Comparison of ENCODE assay signal across 9 cellular contexts in genomic region chr3:107988464-107989156, GRCh38.
A peak's percentile ranks its signal among the peaks of the same experiment; 100 is the strongest.
DNase-seq lines count a peak whose midpoint lies in the region; ATAC-seq and TF ChIP-seq lines count a peak whose summit lies in the region.
"Had no signal": no experiment of that assay in that cellular context is flagged by ENCODE, and none has a peak within 500 bp of the region (broad histone marks: within the 10 kb centered on the region; RNA-seq: fewer than 3 reads in every experiment).

No MANE protein-coding gene starts in this region.

- CTCF ChIA-PET in CD8-positive, alpha-beta T cell (lab: Charles Lee), result interaction anchor here (1.0 to 1.2 kb wide), 2 partner anchors 39 to 61 kb away, joined by 3 to 4 read pairs; no protein-coding TSS in a partner anchor

- no peaks in the 10 kb centered on the region for H3K36me3 ChIP-seq in CD8-positive, alpha-beta T cell (ENCODE audit: insufficient read depth, low read length)

- TF ChIP-seq CTCF in CD8-positive, alpha-beta T cell (IDR thresholded peaks at IDR 0.05), result no peak
- no peak for TF ChIP-seq CTCF in cardiac fibroblast (IDR thresholded peaks at IDR 0.05; ENCODE audit: low read depth, low read length)

- H3K4me1 ChIP-seq in CD8-positive, alpha-beta T cell (ENCODE audit: insufficient read depth, low read length), result peaks cover 14% of the 10 kb centered on the region

- POLR2A ChIA-PET in CD8-positive, alpha-beta T cell (lab: Charles Lee), result interaction anchor here (0.7 to 1.2 kb wide), 2 partner anchors 9 to 10 kb away, joined by 3 to 5 read pairs; no protein-coding TSS in a partner anchor

- peaks cover 27% of the 10 kb centered on the region for H3K4me1 Mint-ChIP-seq in CD8-positive, alpha-beta T cell (ENCODE audit: low read depth)

- H3K27ac ChIP-seq in CD8-positive, alpha-beta T cell (ENCODE audit: low read depth, low read length), result no peak overlapping the region

- intact Hi-C loops in CD8-positive, alpha-beta T cell (cut with DNase I, micrococcal nuclease), result no loop called here

- no peaks in the 10 kb centered on the region for H3K9me3 Mint-ChIP-seq in CD8-positive, alpha-beta T cell
- H3K9me3 Mint-ChIP-seq: activated naive CD4-positive, alpha-beta T cell treated with anti-CD3 and anti-CD28 coated beads, Interleukin-2, amount 50 U/mL, for 24 hours had no signal

- H3K27me3 ChIP-seq in CD8-positive, alpha-beta T cell (ENCODE audit: insufficient read depth, low read length), result no peaks in the 10 kb centered on the region

- no peak overlapping the region for H3K4me3 ChIP-seq in CD8-positive, alpha-beta T cell (ENCODE audit: low read depth, low read length)
- H3K4me3 ChIP-seq in cardiac fibroblast (replicated peaks in 1 of 2; ENCODE audit: low read depth in 2 of 2, low read length in 2 of 2), result no peak overlapping the region

- no peaks in the 10 kb centered on the region for H3K36me3 Mint-ChIP-seq in CD8-positive, alpha-beta T cell
- H3K36me3 Mint-ChIP-seq: activated naive CD4-positive, alpha-beta T cell treated with anti-CD3 and anti-CD28 coated beads, Interleukin-2, amount 50 U/mL, for 24 hours had no signal

- no peak overlapping the region for H3K4me3 Mint-ChIP-seq in CD8-positive, alpha-beta T cell
- H3K4me3 Mint-ChIP-seq: activated naive CD4-positive, alpha-beta T cell treated with anti-CD3 and anti-CD28 coated beads, Interleukin-2, amount 50 U/mL, for 24 hours had no signal

- peak; percentile 48 for ATAC-seq in CD8-positive, alpha-beta T cell
- no peak for ATAC-seq in HG02870 (IDR thresholded peaks at IDR 0.05; ENCODE audit: unreplicated experiment)

- peak in 5 of 7 experiments; percentile 3 to 55 (median 21) for DNase-seq in CD8-positive, alpha-beta T cell
- DNase-seq in LoVo (ENCODE audit: low spot score) (peak; percentile 77), cardiac fibroblast (ENCODE audit: low read depth in 2 of 2) (peak; percentile 70 to 79), myocyte (ENCODE audit: low read depth) (peak; percentile 29), NCI-H2081 (lab: John Stamatoyannopoulos, UW) (no peak), DMS53 treated with DMSO at 0.1 percent for 48 hours (lab: John Stamatoyannopoulos, UW; ENCODE audit: unreplicated experiment) (no peak), midbrain (lab: John Stamatoyannopoulos, UW) (no peak)

- no peaks in the 10 kb centered on the region for H3K9me3 ChIP-seq in CD8-positive, alpha-beta T cell (ENCODE audit: low read length)

- H3K27me3 Mint-ChIP-seq in CD8-positive, alpha-beta T cell (ENCODE audit: low read depth), result no peaks in the 10 kb centered on the region
- H3K27me3 Mint-ChIP-seq: activated naive CD4-positive, alpha-beta T cell treated with anti-CD3 and anti-CD28 coated beads, Interleukin-2, amount 50 U/mL, for 24 hours had no signal

- H3K27ac Mint-ChIP-seq in CD8-positive, alpha-beta T cell, result no peak overlapping the region
- H3K27ac Mint-ChIP-seq: activated naive CD4-positive, alpha-beta T cell treated with anti-CD3 and anti-CD28 coated beads, Interleukin-2, amount 50 U/mL, for 24 hours had no signal

Comparison
In these comparisons a context has a peak if more than half of its experiments do, and no peak if none do; other contexts are left out.
1. DNase-seq: peak in CD8-positive, alpha-beta T cell (5 of 7), LoVo (single experiment), cardiac fibroblast (2 of 2) and myocyte (single experiment); none in NCI-H2081 (0 of 2), DMS53 treated with DMSO at 0.1 percent for 48 hours (single experiment) and midbrain (single experiment).